ENCODE assay signal across 7 cellular contexts in genomic region chr2:111455616-111456015, GRCh38.
A peak's percentile ranks its signal among the peaks of the same experiment; 100 is the strongest.
DNase-seq lines count a peak whose midpoint lies in the region; ATAC-seq, FAIRE-seq and TF ChIP-seq lines count a peak whose summit lies in the region.
"Not testable (repeated sequence)": the region's sequence is repeated elsewhere in the genome, so short reads cannot be mapped to it uniquely, and the experiment has no call there.

No MANE protein-coding gene starts in this region.

- not testable (repeated sequence) for ATAC-seq in CD4-positive, CD25-positive, alpha-beta regulatory T cell (ENCODE audit: low read depth in 2 of 2); IMR-90 (ENCODE audit: low read depth); natural killer cell

- BruUV-seq in IMR-90 (replicated peaks; lab: Mats Ljungman, UMichigan); endothelial cell of umbilical vein (replicated peaks; lab: Mats Ljungman, UMichigan): not testable (repeated sequence)

- peaks cover 39% of the 10 kb centered on the region for H3K79me2 ChIP-seq in SK-N-SH (ENCODE audit: insufficient read depth)
- H3K79me2 ChIP-seq in endothelial cell of umbilical vein (ENCODE audit: control insufficient read depth, insufficient read depth, low read length), result peaks cover 50% of the 10 kb centered on the region

- H3K9me1 ChIP-seq in IMR-90 (ENCODE audit: insufficient read depth, low read length); endothelial cell of umbilical vein (replicated peaks; ENCODE audit: control insufficient read depth, extremely low read depth, insufficient read depth, low read length): not testable (repeated sequence)

- not testable (repeated sequence) for H4K91ac ChIP-seq in IMR-90 (ENCODE audit: insufficient read depth, low read depth, low read length)

- not testable (repeated sequence) for H3K9me3 ChIP-seq in CD4-positive, CD25-positive, alpha-beta regulatory T cell (ENCODE audit: control insufficient read depth in 2 of 2, low read length in 2 of 2); IMR-90 (ENCODE audit: control insufficient read depth, insufficient read depth, low read length); SK-N-SH; adipocyte (ENCODE audit: control insufficient read depth, low read length); endothelial cell of umbilical vein (replicated peaks; ENCODE audit: control insufficient read depth, insufficient read depth, low read length)

- not testable (repeated sequence) for H3F3A ChIP-seq in SK-N-SH (replicated peaks; ENCODE audit: insufficient read depth)

- not testable (repeated sequence) for H2AK5ac ChIP-seq in IMR-90 (ENCODE audit: low read depth, low read length)

- H3K4me2 ChIP-seq in IMR-90 (ENCODE audit: low read depth, low read length) (0 out of 2 replicates have a peak overlapping the region, but pooled peaks have one; percentile 10), SK-N-SH (0 out of 2 replicates have a peak overlapping the region, but pooled peaks have one; percentile 2)
- not testable (repeated sequence) for H3K4me2 ChIP-seq in endothelial cell of umbilical vein (ENCODE audit: insufficient read depth, low read length)

- not testable (repeated sequence) for H2AFZ ChIP-seq in IMR-90 (replicated peaks; ENCODE audit: low read length, poor library complexity); SK-N-SH (ENCODE audit: low read depth); endothelial cell of umbilical vein (ENCODE audit: low read depth, low read length)

- H4K8ac ChIP-seq in IMR-90 (ENCODE audit: low read depth in 2 of 2, low read length in 2 of 2), result not testable (repeated sequence)

- not testable (repeated sequence) for H3K4ac ChIP-seq in IMR-90 (ENCODE audit: low read depth, low read length)

- H3K27me3 ChIP-seq in CD4-positive, CD25-positive, alpha-beta regulatory T cell (ENCODE audit: control insufficient read depth, insufficient read depth, low read length); IMR-90 (ENCODE audit: control insufficient read depth, insufficient read depth, low read length); SK-N-SH (ENCODE audit: insufficient read depth); adipocyte (replicated peaks; ENCODE audit: control insufficient read depth, insufficient read depth, low read length); endothelial cell of umbilical vein (ENCODE audit: control insufficient read depth in 2 of 2, insufficient read depth in 2 of 2, low read length in 2 of 2): not testable (repeated sequence)

- H3K14ac ChIP-seq in IMR-90 (replicated peaks; ENCODE audit: low read depth, low read length), result not testable (repeated sequence)

- H2AK9ac ChIP-seq in IMR-90 (replicated peaks; ENCODE audit: low read depth, low read length, poor library complexity), result not testable (repeated sequence)

- not testable (repeated sequence) for H3K36me3 Mint-ChIP-seq in CD4-positive, CD25-positive, alpha-beta regulatory T cell; natural killer cell

- not testable (repeated sequence) for H3K23ac ChIP-seq in IMR-90 (ENCODE audit: low read depth, low read length)

- not testable (repeated sequence) for H3K56ac ChIP-seq in IMR-90 (ENCODE audit: extremely low read depth, insufficient read depth, low read length)

- H3K36me3 ChIP-seq in CD4-positive, CD25-positive, alpha-beta regulatory T cell (ENCODE audit: control insufficient read depth, insufficient read depth, low read length); IMR-90 (ENCODE audit: control insufficient read depth, insufficient read depth, low read length); SK-N-SH (replicated peaks in 1 of 2; ENCODE audit: control insufficient read depth in 1 of 2, insufficient read depth in 2 of 2, low read length in 1 of 2); adipocyte (ENCODE audit: control insufficient read depth, insufficient read depth, low read length, severe bottlenecking); endothelial cell of umbilical vein (ENCODE audit: control insufficient read depth in 2 of 2, extremely low read depth in 1 of 2, insufficient read depth in 2 of 2, low read length in 2 of 2): not testable (repeated sequence)

- not testable (repeated sequence) for DNase-seq in CD4-positive, CD25-positive, alpha-beta regulatory T cell; IMR-90; endothelial cell of umbilical vein (ENCODE audit: low read depth, low spot score); natural killer cell
- DNase-seq in SK-N-SH (peak; percentile 25), adipocyte (ENCODE audit: low read depth) (peak; percentile 31), fibroblast of villous mesenchyme (ENCODE audit: low read depth) (peak; percentile 63)

- not testable (repeated sequence) for H3K4me1 ChIP-seq in CD4-positive, CD25-positive, alpha-beta regulatory T cell (ENCODE audit: control insufficient read depth, insufficient read depth, low read length, poor library complexity, severe bottlenecking); IMR-90 (ENCODE audit: control insufficient read depth, insufficient read depth, low read length); SK-N-SH (ENCODE audit: control insufficient read depth in 1 of 2, insufficient read depth in 2 of 2, low read depth in 1 of 2, low read length in 1 of 2); adipocyte (ENCODE audit: control insufficient read depth, insufficient read depth, low read length); endothelial cell of umbilical vein (ENCODE audit: control insufficient read depth, extremely low read depth, insufficient read depth, low read length)

- not testable (repeated sequence) for H3K27me3 Mint-ChIP-seq in CD4-positive, CD25-positive, alpha-beta regulatory T cell; natural killer cell (ENCODE audit: low read depth in 2 of 2)

- not testable (repeated sequence) for H2BK15ac ChIP-seq in IMR-90 (ENCODE audit: low read depth, low read length)

- not testable (repeated sequence) for H2BK20ac ChIP-seq in IMR-90 (ENCODE audit: low read depth, low read length)

- H3K79me1 ChIP-seq in IMR-90 (ENCODE audit: low read depth in 1 of 2, low read length in 2 of 2), result not testable (repeated sequence)

- H3K18ac ChIP-seq in IMR-90 (ENCODE audit: low read depth, low read length), result not testable (repeated sequence)

- peaks cover 44% of the 10 kb centered on the region for H4K20me1 ChIP-seq in IMR-90 (ENCODE audit: insufficient read depth, low read length)
- peaks cover 30% of the 10 kb centered on the region for H4K20me1 ChIP-seq in SK-N-SH (ENCODE audit: insufficient read depth)
- not testable (repeated sequence) for H4K20me1 ChIP-seq in endothelial cell of umbilical vein (replicated peaks; ENCODE audit: control insufficient read depth, extremely low read depth, insufficient read depth, low read length)

- H3K4me3 ChIP-seq in CD4-positive, CD25-positive, alpha-beta regulatory T cell (ENCODE audit: low read depth, low read length); IMR-90 (ENCODE audit: insufficient read depth, low read depth, low read length); SK-N-SH (ENCODE audit: low read depth in 2 of 2, low read length in 1 of 2); adipocyte (ENCODE audit: low read length); endothelial cell of umbilical vein (replicated peaks in 1 of 3; ENCODE audit: insufficient read depth in 1 of 3, low read depth in 1 of 3, low read length in 3 of 3); fibroblast of villous mesenchyme (ENCODE audit: low read depth, low read length): not testable (repeated sequence)

- peak overlapping the region in 1 of 4 donors; percentile 44 for H3K4me3 Mint-ChIP-seq in CD4-positive, CD25-positive, alpha-beta regulatory T cell
- not testable (repeated sequence) for H3K4me3 Mint-ChIP-seq in natural killer cell

- not testable (repeated sequence) for TF ChIP-seq RAD21 in IMR-90 (IDR thresholded peaks at IDR 0.05; ENCODE audit: low read length); SK-N-SH (IDR thresholded peaks at IDR 0.05; ENCODE audit: low read length)

- no CpG with 5 or more reads among the region's 3 CpGs for WGBS in IMR-90 (ENCODE audit: extremely low coverage in 2 of 2, insufficient read length in 1 of 2), 2 experiments
- 40% methylated on average over 3 of the region's 3 CpGs for WGBS in SK-N-SH (ENCODE audit: low lambda C conversion rate)

- H3K9me2 ChIP-seq in SK-N-SH, result not testable (repeated sequence)

- H2BK5ac ChIP-seq in IMR-90 (ENCODE audit: low read depth, low read length, poor library complexity, severe bottlenecking), result not testable (repeated sequence)

- not testable (repeated sequence) for TF ChIP-seq POLR2A in IMR-90 (IDR thresholded peaks at IDR 0.05; ENCODE audit: low read depth, low read length); endothelial cell of umbilical vein (IDR thresholded peaks at IDR 0.05; ENCODE audit: low read depth, low read length)

- peak; percentile 26 to 54; a peak in 2 of 4 replicates for TF ChIP-seq EP300 in SK-N-SH (IDR thresholded peaks at IDR 0.05; ENCODE audit: borderline replicate concordance in 1 of 2, low read depth in 1 of 2, low read length in 1 of 2)

- not testable (repeated sequence) for TF ChIP-seq CTCF in IMR-90 (conservative IDR thresholded peaks at IDR 0.05; ENCODE audit: low read depth, low read length); SK-N-SH (IDR thresholded peaks at IDR 0.05); endothelial cell of umbilical vein (IDR thresholded peaks at IDR 0.05; ENCODE audit: extremely low read depth in 1 of 2, insufficient read depth in 1 of 2, low read depth in 1 of 2, low read length in 2 of 2); fibroblast of villous mesenchyme (IDR thresholded peaks at IDR 0.05; ENCODE audit: insufficient read depth, low read depth, low read length); natural killer cell (IDR thresholded peaks at IDR 0.05)

- FAIRE-seq in endothelial cell of umbilical vein (lab: Jason Lieb, UNC), result not testable (repeated sequence)

- intact Hi-C loops in IMR-90 (cut with micrococcal nuclease); endothelial cell of umbilical vein (cut with micrococcal nuclease); natural killer cell (cut with micrococcal nuclease): not testable (repeated sequence)

- H3K9me3 Mint-ChIP-seq in CD4-positive, CD25-positive, alpha-beta regulatory T cell; natural killer cell: not testable (repeated sequence)

- CTCF ChIA-PET in IMR-90 (lab: Yijun Ruan, JAX); SK-N-SH (lab: Yijun Ruan, JAX); endothelial cell of umbilical vein (lab: Charles Lee): not testable (repeated sequence)

- peak overlapping the region; percentile 26 to 60 (median 48) for H3K27ac Mint-ChIP-seq in CD4-positive, CD25-positive, alpha-beta regulatory T cell
- peak overlapping the region; percentile 4 to 56 for H3K27ac Mint-ChIP-seq in natural killer cell

- in situ Hi-C loops in IMR-90 (cut with MboI; ENCODE audit: low sequenced_read_pairs), result not testable (repeated sequence)

- not testable (repeated sequence) for H3K27ac ChIP-seq in CD4-positive, CD25-positive, alpha-beta regulatory T cell (ENCODE audit: insufficient read depth, low read length, poor library complexity, severe bottlenecking); IMR-90 (ENCODE audit: insufficient read depth, low read length)
- H3K27ac ChIP-seq in SK-N-SH (ENCODE audit: low read depth in 2 of 2, low read length in 1 of 2), result peak overlapping the region; percentile 67 to 89; a peak in 3 of 4 replicates
- H3K27ac ChIP-seq in endothelial cell of umbilical vein (ENCODE audit: insufficient read depth, low read depth, low read length), result peak overlapping the region; percentile 1

- dilution Hi-C loops in IMR-90 (cut with HindIII; ENCODE audit: low sequenced_read_pairs, unreplicated experiment); endothelial cell of umbilical vein (cut with MboI; ENCODE audit: extremely low pct_ligation_motif_present, low sequenced_read_pairs): not testable (repeated sequence)

- POLR2A ChIA-PET in IMR-90 (lab: Charles Lee; ENCODE audit: unreplicated experiment); SK-N-SH (lab: Yijun Ruan, JAX); endothelial cell of umbilical vein (lab: Charles Lee): not testable (repeated sequence)

- not testable (repeated sequence) for H2BK120ac ChIP-seq in IMR-90 (ENCODE audit: low read depth, low read length)

- not testable (repeated sequence) for H4K5ac ChIP-seq in IMR-90 (ENCODE audit: low read depth, low read length)

- peaks cover 0 to 15% (median 4%) of the 10 kb centered on the region in 4 donors for H3K4me1 Mint-ChIP-seq in CD4-positive, CD25-positive, alpha-beta regulatory T cell
- H3K4me1 Mint-ChIP-seq in natural killer cell, result peaks cover 0 to 13% of the 10 kb centered on the region in 2 donors

- H3K9ac ChIP-seq in IMR-90 (ENCODE audit: low read depth, low read length); SK-N-SH; adipocyte (ENCODE audit: low read length); endothelial cell of umbilical vein (replicated peaks; ENCODE audit: extremely low read depth, insufficient read depth, low read length): not testable (repeated sequence)
